1 cellular context compared by ENCODE assay signal in the genomic region with DNA sequence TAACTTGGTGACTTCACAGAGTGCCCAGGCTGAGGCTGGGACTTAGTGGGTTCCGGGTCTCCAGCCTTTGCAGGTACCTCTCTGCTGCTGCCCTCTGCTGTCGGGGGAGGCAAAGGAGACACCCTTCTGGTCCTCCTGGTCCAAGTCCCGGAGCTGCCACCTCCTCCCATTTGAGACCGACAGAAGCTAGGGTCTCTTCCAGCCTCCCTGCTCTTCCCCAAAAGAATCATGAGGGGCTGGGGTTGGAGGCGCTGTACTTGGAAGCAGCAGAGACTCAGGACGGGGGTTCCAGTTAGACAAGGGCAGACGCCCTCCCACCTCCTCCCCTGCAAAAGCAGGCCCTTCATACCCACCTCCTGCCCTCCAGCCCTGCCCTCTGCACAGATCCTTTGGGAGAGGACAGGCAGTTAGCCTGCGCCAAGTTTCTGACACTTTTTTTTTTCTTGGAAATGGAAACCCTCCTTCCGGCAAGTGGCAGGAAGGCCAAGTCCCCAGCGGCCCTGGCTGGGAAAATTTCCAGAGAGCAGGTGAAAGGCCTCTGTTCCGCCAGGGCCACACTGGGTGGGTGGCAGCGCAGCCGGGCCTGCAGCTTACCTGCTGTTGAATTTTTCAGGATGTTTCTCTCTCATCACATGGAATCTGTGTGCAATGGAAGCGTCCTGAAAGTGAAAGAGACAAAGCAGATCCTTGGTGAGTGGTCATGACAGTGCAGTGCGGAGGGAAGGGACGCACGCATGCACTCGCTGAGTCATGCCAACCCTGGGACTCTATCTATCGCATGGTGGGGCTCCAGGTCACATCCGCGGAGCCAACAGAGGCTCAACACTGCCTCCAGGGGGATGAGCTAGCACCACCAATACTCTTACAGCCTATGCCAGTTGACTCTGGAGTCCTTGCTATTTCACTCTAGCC.
TF ChIP-seq lines count a peak whose summit lies in the region.

No MANE protein-coding gene starts in this region.

TF ChIP-seq in WTC11, 78 proteins besides CTCF, POLR2A, EP300 and RAD21 (continued from another document):
- TF ChIP-seq, protein P1, sequence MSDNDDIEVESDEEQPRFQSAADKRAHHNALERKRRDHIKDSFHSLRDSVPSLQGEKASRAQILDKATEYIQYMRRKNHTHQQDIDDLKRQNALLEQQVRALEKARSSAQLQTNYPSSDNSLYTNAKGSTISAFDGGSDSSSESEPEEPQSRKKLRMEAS (CRISPR knock-in tag; IDR thresholded peaks at IDR 0.05) = peak; percentile 53; the same call in 1 of the 2 replicates
- TF ChIP-seq NFE2L1 (CRISPR knock-in tag; IDR thresholded peaks at IDR 0.05) (peak; percentile 98), NFATC4 (CRISPR knock-in tag; IDR thresholded peaks at IDR 0.05) (no peak), ATF1 (CRISPR knock-in tag; IDR thresholded peaks at IDR 0.05) (no peak), PRDM15 (CRISPR knock-in tag; IDR thresholded peaks at IDR 0.05) (peak; percentile 43; the same call in 1 of the 2 replicates), USF2 (CRISPR knock-in tag; IDR thresholded peaks at IDR 0.05) (no peak), SOX15 (CRISPR knock-in tag; IDR thresholded peaks at IDR 0.05) (no peak), ETV6 (CRISPR knock-in tag; IDR thresholded peaks at IDR 0.05) (no peak), TEAD1 (CRISPR knock-in tag; IDR thresholded peaks at IDR 0.05) (no peak), NFYB (CRISPR knock-in tag; conservative IDR thresholded peaks at IDR 0.05; ENCODE audit: low read depth) (no peak), ZNF219 (CRISPR knock-in tag; IDR thresholded peaks at IDR 0.05; ENCODE audit: borderline replicate concordance) (no peak), FOXJ3 (CRISPR knock-in tag; IDR thresholded peaks at IDR 0.05; ENCODE audit: borderline replicate concordance) (no peak), E2F1 (CRISPR knock-in tag; IDR thresholded peaks at IDR 0.05) (no peak), ZNF396 (CRISPR knock-in tag; IDR thresholded peaks at IDR 0.05; ENCODE audit: borderline replicate concordance) (no peak), HMGXB4 (CRISPR knock-in tag; IDR thresholded peaks at IDR 0.05) (peak; percentile 60; the same call in 1 of the 2 replicates), OVOL2 (CRISPR knock-in tag; IDR thresholded peaks at IDR 0.05; ENCODE audit: borderline replicate concordance) (no peak), GRHL2 (CRISPR knock-in tag; IDR thresholded peaks at IDR 0.05; ENCODE audit: insufficient replicate concordance, severe bottlenecking) (no peak), RELA (CRISPR knock-in tag; IDR thresholded peaks at IDR 0.05; ENCODE audit: borderline replicate concordance) (no peak), GTF2I (CRISPR knock-in tag; conservative IDR thresholded peaks at IDR 0.05) (no peak), NR2C2 (CRISPR knock-in tag; IDR thresholded peaks at IDR 0.05) (no peak)
- TF ChIP-seq, protein P2, sequence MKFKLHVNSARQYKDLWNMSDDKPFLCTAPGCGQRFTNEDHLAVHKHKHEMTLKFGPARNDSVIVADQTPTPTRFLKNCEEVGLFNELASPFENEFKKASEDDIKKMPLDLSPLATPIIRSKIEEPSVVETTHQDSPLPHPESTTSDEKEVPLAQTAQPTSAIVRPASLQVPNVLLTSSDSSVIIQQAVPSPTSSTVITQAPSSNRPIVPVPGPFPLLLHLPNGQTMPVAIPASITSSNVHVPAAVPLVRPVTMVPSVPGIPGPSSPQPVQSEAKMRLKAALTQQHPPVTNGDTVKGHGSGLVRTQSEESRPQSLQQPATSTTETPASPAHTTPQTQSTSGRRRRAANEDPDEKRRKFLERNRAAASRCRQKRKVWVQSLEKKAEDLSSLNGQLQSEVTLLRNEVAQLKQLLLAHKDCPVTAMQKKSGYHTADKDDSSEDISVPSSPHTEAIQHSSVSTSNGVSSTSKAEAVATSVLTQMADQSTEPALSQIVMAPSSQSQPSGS (CRISPR knock-in tag; IDR thresholded peaks at IDR 0.05; ENCODE audit: borderline replicate concordance, low read depth) = no peak
- TF ChIP-seq, protein P3, sequence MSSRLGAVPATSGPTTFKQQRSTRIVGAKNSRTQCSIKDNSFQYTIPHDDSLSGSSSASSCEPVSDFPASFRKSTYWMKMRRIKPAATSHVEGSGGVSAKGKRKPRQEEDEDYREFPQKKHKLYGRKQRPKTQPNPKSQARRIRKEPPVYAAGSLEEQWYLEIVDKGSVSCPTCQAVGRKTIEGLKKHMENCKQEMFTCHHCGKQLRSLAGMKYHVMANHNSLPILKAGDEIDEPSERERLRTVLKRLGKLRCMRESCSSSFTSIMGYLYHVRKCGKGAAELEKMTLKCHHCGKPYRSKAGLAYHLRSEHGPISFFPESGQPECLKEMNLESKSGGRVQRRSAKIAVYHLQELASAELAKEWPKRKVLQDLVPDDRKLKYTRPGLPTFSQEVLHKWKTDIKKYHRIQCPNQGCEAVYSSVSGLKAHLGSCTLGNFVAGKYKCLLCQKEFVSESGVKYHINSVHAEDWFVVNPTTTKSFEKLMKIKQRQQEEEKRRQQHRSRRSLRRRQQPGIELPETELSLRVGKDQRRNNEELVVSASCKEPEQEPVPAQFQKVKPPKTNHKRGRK (CRISPR knock-in tag; IDR thresholded peaks at IDR 0.05; ENCODE audit: borderline replicate concordance) = no peak
